1 cellular context compared by ENCODE assay signal in the genomic region with DNA sequence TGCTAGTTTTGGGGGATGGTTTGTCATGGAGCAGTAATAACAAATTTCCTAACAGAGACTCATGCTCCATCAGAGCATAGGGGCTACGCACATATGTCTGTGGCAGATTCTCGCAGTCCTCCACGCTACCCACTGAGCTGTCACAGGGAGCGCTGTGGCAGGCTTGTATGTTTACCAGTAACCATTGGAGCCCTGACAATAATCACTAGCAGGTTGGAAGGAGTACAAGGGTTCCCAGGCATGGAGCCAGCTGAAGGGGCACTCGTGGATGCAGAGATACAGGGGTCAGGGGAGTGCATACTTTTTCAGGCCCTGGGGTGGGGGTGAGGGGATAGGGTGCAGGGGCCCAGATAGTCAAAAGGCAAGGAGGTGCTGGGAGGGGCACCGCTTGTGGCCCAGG.
TF ChIP-seq lines count a peak whose summit lies in the region.

No MANE protein-coding gene starts in this region.

TF ChIP-seq in SK-N-SH, 30 proteins besides CTCF, POLR2A, EP300 and RAD21 (continued from another document):
- TF ChIP-seq NRF1 (IDR thresholded peaks at IDR 0.05; ENCODE audit: low read depth, low read length) = no peak
- no peak for TF ChIP-seq RFX5 (IDR thresholded peaks at IDR 0.05; ENCODE audit: low read length)
- TF ChIP-seq REST (IDR thresholded peaks at IDR 0.05; ENCODE audit: low read depth, low read length) = no peak
- TF ChIP-seq MAX (IDR thresholded peaks at IDR 0.05; ENCODE audit: low read depth) = no peak
- no peak for TF ChIP-seq RCOR1 (IDR thresholded peaks at IDR 0.05; ENCODE audit: low read length)
- TF ChIP-seq SMC3 (IDR thresholded peaks at IDR 0.05; ENCODE audit: low read depth, low read length) = no peak
- TF ChIP-seq USF1 (IDR thresholded peaks at IDR 0.05; ENCODE audit: borderline replicate concordance, low read depth) = no peak
